Comparison of ENCODE assay signal across 8 cellular contexts in the genomic region with DNA sequence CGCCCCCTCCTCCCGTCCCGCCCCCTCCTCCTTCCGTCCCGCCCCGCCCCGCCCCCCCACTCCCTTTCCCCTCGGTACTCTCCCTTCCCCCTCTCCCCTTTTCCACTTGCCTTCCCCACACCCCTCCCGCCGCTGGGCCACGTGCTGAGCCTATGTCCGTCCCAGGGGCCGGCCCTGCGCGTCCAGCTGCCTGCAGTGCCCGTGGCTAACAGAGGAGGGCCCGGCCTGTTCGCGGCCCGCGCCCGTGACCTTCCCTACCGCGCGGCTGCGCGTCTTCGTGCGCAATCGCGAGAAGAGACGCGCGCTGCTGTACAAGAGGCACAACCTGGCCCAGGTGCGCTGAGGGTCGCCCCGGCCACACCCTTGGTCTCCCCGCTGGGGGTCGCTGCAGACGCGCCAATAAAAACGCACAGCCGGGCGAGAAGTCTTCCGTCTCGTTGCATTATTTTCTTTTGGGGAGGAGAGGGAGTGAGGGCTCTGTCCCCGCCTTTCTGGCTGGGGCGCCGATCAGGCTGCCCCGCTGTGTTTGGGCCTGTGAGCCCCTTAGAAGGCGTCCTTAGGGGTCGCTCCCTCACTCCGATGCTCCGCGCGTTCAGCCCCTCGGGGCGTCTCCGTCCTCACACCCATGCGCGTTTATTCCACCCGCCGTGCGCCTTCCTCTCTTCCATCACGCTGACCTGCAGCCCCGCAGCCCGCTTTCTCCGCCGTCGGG. TPM values are rescaled to one million over a fixed set of nuclear protein-coding genes. Genes with fewer than 3 reads are reported as not detected.
DNase-seq lines count a peak whose midpoint lies in the region; ATAC-seq and TF ChIP-seq lines count a peak whose summit lies in the region.

No MANE protein-coding gene starts in this region.

- no peaks in the 10 kb centered on the region for H3K36me3 ChIP-seq in BLaER1
- peaks cover 36% of the 10 kb centered on the region for H3K36me3 ChIP-seq in right atrium auricular region
- H3K36me3 ChIP-seq in vagina: no peaks in the 10 kb centered on the region

- H3K9me3 ChIP-seq in BLaER1 (no peaks in the 10 kb centered on the region), right atrium auricular region (no peaks in the 10 kb centered on the region), vagina (no peaks in the 10 kb centered on the region)

- H3K9ac ChIP-seq in BLaER1: peak overlapping the region; percentile 62

- peaks cover 18% of the 10 kb centered on the region for H4K20me1 ChIP-seq in BLaER1

- H3K4me2 ChIP-seq in BLaER1: peak overlapping the region; percentile 88

- peak; percentile 89 for DNase-seq in HuH-7.5 (ENCODE audit: low spot score)
- peak; percentile 10 for DNase-seq in amniotic stem cell (lab: John Stamatoyannopoulos, UW)
- peak; percentile 73 for DNase-seq in right atrium auricular region (ENCODE audit: low spot score)
- peak; percentile 94 for DNase-seq in posterior vena cava (ENCODE audit: low spot score)
- DNase-seq in vagina (ENCODE audit: extremely low spot score in 2 of 2): no peak

- H3K27ac ChIP-seq in BLaER1 (no peak overlapping the region), right atrium auricular region (peak overlapping the region; percentile 37 to 92), vagina (peak overlapping the region; percentile 92)

- TF ChIP-seq POLR2A in vagina (IDR thresholded peaks at IDR 0.05): peak in 1 of 2 donors; percentile 32

- peak overlapping the region; percentile 67 for H3K4me3 ChIP-seq in BLaER1
- H3K4me3 ChIP-seq in right atrium auricular region: peak overlapping the region; percentile 28 to 51
- peak overlapping the region; percentile 49 to 62 for H3K4me3 ChIP-seq in vagina

- intact Hi-C loops in posterior vena cava (cut with DNase I) (no loop called here), vagina (cut with DNase I) (loop anchor here (10.0 kb wide), 1 partner anchor 106 kb away; the partner anchor contains the start of gene RNF187)

- H3K4me1 ChIP-seq in BLaER1: peaks cover 13% of the 10 kb centered on the region
- peaks cover 0 to 38% of the 10 kb centered on the region in 2 donors for H3K4me1 ChIP-seq in right atrium auricular region
- H3K4me1 ChIP-seq in vagina: peaks cover 25% of the 10 kb centered on the region

- peak; percentile 88 for ATAC-seq in SK-N-SH treated with all-trans-retinoic acid at 6 μM for 48 hours
- ATAC-seq in GM21360 (IDR thresholded peaks at IDR 0.05; ENCODE audit: unreplicated experiment): no peak

- TF ChIP-seq CTCF in right atrium auricular region (IDR thresholded peaks at IDR 0.05) (peak in 1 of 2 donors; percentile 56), vagina (IDR thresholded peaks at IDR 0.05) (peak in 2 of 3 experiments; percentile 24 to 63)

- H3K27me3 ChIP-seq in BLaER1 (peaks cover 29% of the 10 kb centered on the region), right atrium auricular region (no peaks in the 10 kb centered on the region), vagina (no peaks in the 10 kb centered on the region)

TF ChIP-seq in SK-N-SH treated with all-trans-retinoic acid at 6 μM for 48 hours, 23 proteins besides CTCF, POLR2A, EP300 and RAD21:
- TF ChIP-seq, protein P1, sequence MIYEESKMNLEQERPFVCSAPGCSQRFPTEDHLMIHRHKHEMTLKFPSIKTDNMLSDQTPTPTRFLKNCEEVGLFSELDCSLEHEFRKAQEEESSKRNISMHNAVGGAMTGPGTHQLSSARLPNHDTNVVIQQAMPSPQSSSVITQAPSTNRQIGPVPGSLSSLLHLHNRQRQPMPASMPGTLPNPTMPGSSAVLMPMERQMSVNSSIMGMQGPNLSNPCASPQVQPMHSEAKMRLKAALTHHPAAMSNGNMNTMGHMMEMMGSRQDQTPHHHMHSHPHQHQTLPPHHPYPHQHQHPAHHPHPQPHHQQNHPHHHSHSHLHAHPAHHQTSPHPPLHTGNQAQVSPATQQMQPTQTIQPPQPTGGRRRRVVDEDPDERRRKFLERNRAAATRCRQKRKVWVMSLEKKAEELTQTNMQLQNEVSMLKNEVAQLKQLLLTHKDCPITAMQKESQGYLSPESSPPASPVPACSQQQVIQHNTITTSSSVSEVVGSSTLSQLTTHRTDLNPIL (CRISPR knock-in tag; IDR thresholded peaks at IDR 0.05; ENCODE audit: low read depth): no peak
- no peak for TF ChIP-seq ZC3H10 (CRISPR knock-in tag; IDR thresholded peaks at IDR 0.05)
- no peak for TF ChIP-seq OSR1 (CRISPR knock-in tag; IDR thresholded peaks at IDR 0.05)
- TF ChIP-seq ISL1 (CRISPR knock-in tag; IDR thresholded peaks at IDR 0.05): no peak
- TF ChIP-seq GLIS3 (CRISPR knock-in tag; IDR thresholded peaks at IDR 0.05): no peak
- TF ChIP-seq TOX (CRISPR knock-in tag; IDR thresholded peaks at IDR 0.05; ENCODE audit: borderline replicate concordance): no peak
- no peak for TF ChIP-seq CSDC2 (CRISPR knock-in tag; IDR thresholded peaks at IDR 0.05)
- no peak for TF ChIP-seq ZNF565 (CRISPR knock-in tag; conservative IDR thresholded peaks at IDR 0.05; ENCODE audit: low read depth)
- TF ChIP-seq, protein P2, sequence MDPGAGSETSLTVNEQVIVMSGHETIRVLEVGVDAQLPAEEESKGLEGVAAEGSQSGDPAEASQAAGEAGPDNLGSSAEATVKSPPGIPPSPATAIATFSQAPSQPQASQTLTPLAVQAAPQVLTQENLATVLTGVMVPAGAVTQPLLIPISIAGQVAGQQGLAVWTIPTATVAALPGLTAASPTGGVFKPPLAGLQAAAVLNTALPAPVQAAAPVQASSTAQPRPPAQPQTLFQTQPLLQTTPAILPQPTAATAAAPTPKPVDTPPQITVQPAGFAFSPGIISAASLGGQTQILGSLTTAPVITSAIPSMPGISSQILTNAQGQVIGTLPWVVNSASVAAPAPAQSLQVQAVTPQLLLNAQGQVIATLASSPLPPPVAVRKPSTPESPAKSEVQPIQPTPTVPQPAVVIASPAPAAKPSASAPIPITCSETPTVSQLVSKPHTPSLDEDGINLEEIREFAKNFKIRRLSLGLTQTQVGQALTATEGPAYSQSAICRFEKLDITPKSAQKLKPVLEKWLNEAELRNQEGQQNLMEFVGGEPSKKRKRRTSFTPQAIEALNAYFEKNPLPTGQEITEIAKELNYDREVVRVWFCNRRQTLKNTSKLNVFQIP (CRISPR knock-in tag; IDR thresholded peaks at IDR 0.05; ENCODE audit: borderline replicate concordance, low read depth): no peak
- TF ChIP-seq TSHZ2 (CRISPR knock-in tag; IDR thresholded peaks at IDR 0.05): no peak
- no peak for TF ChIP-seq ZFP30 (CRISPR knock-in tag; IDR thresholded peaks at IDR 0.05)
- no peak for TF ChIP-seq ZNF70 (CRISPR knock-in tag; IDR thresholded peaks at IDR 0.05)
- no peak for TF ChIP-seq ZNF8 (CRISPR knock-in tag; IDR thresholded peaks at IDR 0.05)
- no peak for TF ChIP-seq ESRRG (CRISPR knock-in tag; IDR thresholded peaks at IDR 0.05)
- TF ChIP-seq RARB (CRISPR knock-in tag; IDR thresholded peaks at IDR 0.05): no peak
- no peak for TF ChIP-seq SNAI2 (CRISPR knock-in tag; IDR thresholded peaks at IDR 0.05)
- TF ChIP-seq BACH2 (CRISPR knock-in tag; IDR thresholded peaks at IDR 0.05; ENCODE audit: borderline replicate concordance): no peak
- TF ChIP-seq PPARA (CRISPR knock-in tag; IDR thresholded peaks at IDR 0.05; ENCODE audit: borderline replicate concordance): no peak
- no peak for TF ChIP-seq TCF4 (CRISPR knock-in tag; IDR thresholded peaks at IDR 0.05; ENCODE audit: borderline replicate concordance)
- no peak for TF ChIP-seq CSRNP3 (CRISPR knock-in tag; IDR thresholded peaks at IDR 0.05)
TF ChIP-seq in SK-N-SH treated with all-trans-retinoic acid at 6 μM for 48 hours: peak in this region for 0.

RNA-seq across cellular contexts. Expression of gene TRIM11, which starts 28.0 kb away (rescaled TPM):
- total RNA-seq in right atrium auricular region (1 to 10 TPM; 5.5 to 9.8 TPM), posterior vena cava (10 to 100 TPM; 12.7 to 13.3 TPM), vagina (22.1 TPM)

RNA-seq across cellular contexts. Expression of gene TRIM17, which starts 38.1 kb away (rescaled TPM):
- total RNA-seq in right atrium auricular region: not detected
- total RNA-seq in posterior vena cava: 1 to 10 TPM in 1 of 2 donors, under 1 TPM in 1; 0.38 to 1.9 TPM
- total RNA-seq in vagina: 1.2 TPM

Comparison
In these comparisons a context has a peak if more than half of its experiments do, and no peak if none do; other contexts are left out.
1. DNase-seq: peak in HuH-7.5 (single experiment), amniotic stem cell (single experiment), right atrium auricular region (single experiment) and posterior vena cava (single experiment); none in vagina (0 of 2).
2. Peak in every context shown above with its lines, with median percentiles within 50 percentile points of each other: H3K4me3 ChIP-seq.